Comparison of ENCODE assay signal across 1 cellular context in the genomic region with DNA sequence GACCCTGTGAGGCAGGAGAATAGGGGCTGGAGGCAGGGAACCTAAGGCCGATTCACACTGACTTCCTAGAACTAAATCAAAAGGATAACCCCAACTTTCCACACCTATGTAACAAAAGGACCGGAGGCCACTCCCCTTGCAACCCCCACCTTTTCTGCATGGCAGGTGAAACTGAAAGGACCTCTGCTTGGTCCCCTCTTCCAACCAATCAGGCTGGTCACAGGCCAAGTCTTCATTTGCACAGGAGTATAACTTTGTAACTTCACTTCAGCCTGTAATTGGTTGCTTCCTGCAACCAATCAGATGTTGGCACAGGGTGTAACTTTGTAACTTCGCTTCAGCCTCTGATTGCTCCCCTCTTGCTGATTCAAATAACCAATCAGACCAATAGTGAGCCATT.
TF ChIP-seq lines count a peak whose summit lies in the region.

No MANE protein-coding gene starts in this region.

TF ChIP-seq in endothelial cell of umbilical vein, 7 proteins besides CTCF, POLR2A, EP300 and RAD21 (continued from another document):
- TF ChIP-seq EZH2 (IDR thresholded peaks at IDR 0.05; ENCODE audit: borderline replicate concordance, low read depth, low read length, severe bottlenecking): no peak
- TF ChIP-seq MYC (IDR thresholded peaks at IDR 0.05; ENCODE audit: low read depth, low read length): no peak
- TF ChIP-seq, protein P1, sequence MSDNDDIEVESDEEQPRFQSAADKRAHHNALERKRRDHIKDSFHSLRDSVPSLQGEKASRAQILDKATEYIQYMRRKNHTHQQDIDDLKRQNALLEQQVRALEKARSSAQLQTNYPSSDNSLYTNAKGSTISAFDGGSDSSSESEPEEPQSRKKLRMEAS (IDR thresholded peaks at IDR 0.05; ENCODE audit: insufficient read depth, insufficient read length): no peak
- TF ChIP-seq FOS (IDR thresholded peaks at IDR 0.05; ENCODE audit: borderline replicate concordance, insufficient read depth, low read length): no peak
- no peak for TF ChIP-seq GATA2 (IDR thresholded peaks at IDR 0.05; ENCODE audit: insufficient read depth, insufficient read length, low read depth, low read length)
TF ChIP-seq in endothelial cell of umbilical vein: peak in this region for 0.
